Comparison of ENCODE assay signal across 8 cellular contexts in the genomic region with DNA sequence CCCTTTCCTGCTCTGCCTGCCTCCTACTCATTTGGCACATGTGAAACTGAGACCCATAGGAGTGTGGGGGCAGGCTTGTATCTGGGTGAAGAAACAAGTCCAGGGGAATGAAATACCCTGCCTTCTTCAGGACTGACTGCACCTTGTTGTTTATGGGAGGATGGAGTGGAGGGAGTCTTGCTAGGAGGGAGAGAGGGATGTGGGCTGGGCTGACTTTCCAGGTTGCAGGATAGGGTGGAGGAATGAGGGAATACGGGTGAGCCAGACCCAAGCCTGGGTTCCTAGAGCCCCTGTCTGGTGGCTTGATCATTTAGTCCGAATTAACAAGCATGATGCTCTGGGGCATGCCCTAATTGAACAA. TPM values are rescaled to one million over a fixed set of nuclear protein-coding genes. Genes with fewer than 3 reads are reported as not detected.
DNase-seq lines count a peak whose midpoint lies in the region; ATAC-seq and TF ChIP-seq lines count a peak whose summit lies in the region.

No MANE protein-coding gene starts in this region.

- H3K9me3 ChIP-seq in left ventricle myocardium inferior (replicated peaks) (no peaks in the 10 kb centered on the region), mucosa of rectum (ENCODE audit: control insufficient read depth in 2 of 2, low read length in 2 of 2) (no peaks in the 10 kb centered on the region)

- H3K27me3 ChIP-seq in left ventricle myocardium inferior (ENCODE audit: low read depth): no peaks in the 10 kb centered on the region
- no peaks in the 10 kb centered on the region for H3K27me3 ChIP-seq in brain microvascular endothelial cell (replicated peaks)
- no peaks in the 10 kb centered on the region for H3K27me3 ChIP-seq in mucosa of rectum (ENCODE audit: control insufficient read depth in 2 of 2, insufficient read depth in 2 of 2, low read length in 2 of 2)
- peaks cover 4% of the 10 kb centered on the region; the same call in 1 of the 2 replicates for H3K27me3 ChIP-seq in H7 (ENCODE audit: control insufficient read depth, insufficient read depth, low read length)

- DNase-seq in left ventricle myocardium inferior: peak; percentile 13
- no peak for DNase-seq in Right ventricle myocardium superior
- no peak for DNase-seq in brain microvascular endothelial cell
- no peak for DNase-seq in H7
- DNase-seq in NCI-H1930 (lab: John Stamatoyannopoulos, UW): no peak

- no peak for ATAC-seq in Right ventricle myocardium superior (ENCODE audit: poor library complexity)
- no peak for ATAC-seq in GM21529 (IDR thresholded peaks at IDR 0.05; ENCODE audit: unreplicated experiment)
- no peak for ATAC-seq in GM19397 (IDR thresholded peaks at IDR 0.05; ENCODE audit: unreplicated experiment)

- in situ Hi-C loops in brain microvascular endothelial cell (cut with HindIII; ENCODE audit: low pct_ligation_motif_present, low sequenced_read_pairs): no loop called here

- H3K4me3 ChIP-seq in left ventricle myocardium inferior (peak overlapping the region; percentile 90), brain microvascular endothelial cell (ENCODE audit: low read depth, low read length) (peak overlapping the region; percentile 87), mucosa of rectum (ENCODE audit: low read length in 2 of 2) (peak overlapping the region; percentile 17 to 43), H7 (ENCODE audit: insufficient read depth, low read depth, low read length) (no peak overlapping the region; the same call in 1 of the 2 replicates)

- H3K4me1 ChIP-seq in left ventricle myocardium inferior: peaks cover 99% of the 10 kb centered on the region
- peaks cover 53 to 57% of the 10 kb centered on the region in 2 donors for H3K4me1 ChIP-seq in mucosa of rectum (ENCODE audit: control insufficient read depth in 2 of 2, insufficient read depth in 2 of 2, low read length in 2 of 2)

- H3K27ac ChIP-seq in left ventricle myocardium inferior (replicated peaks): peak overlapping the region; percentile 91
- peak overlapping the region; percentile 91 for H3K27ac ChIP-seq in brain microvascular endothelial cell
- H3K27ac ChIP-seq in mucosa of rectum (ENCODE audit: low read depth in 2 of 2, low read length in 2 of 2): peak overlapping the region; percentile 81 to 82

- H3K9ac ChIP-seq in mucosa of rectum (ENCODE audit: low read depth in 1 of 2, low read length in 2 of 2): peak overlapping the region in 1 of 2 donors; percentile 5

- intact Hi-C loops in left ventricle myocardium inferior (cut with micrococcal nuclease): no loop called here
- intact Hi-C loops in Right ventricle myocardium superior (cut with DNase I): no loop called here

- TF ChIP-seq CTCF in left ventricle myocardium inferior (IDR thresholded peaks at IDR 0.05; ENCODE audit: borderline replicate concordance): no peak
- no peak for TF ChIP-seq CTCF in brain microvascular endothelial cell (IDR thresholded peaks at IDR 0.05; ENCODE audit: low read depth, low read length, missing control alignments)

- H3K36me3 ChIP-seq in left ventricle myocardium inferior (no peaks in the 10 kb centered on the region), brain microvascular endothelial cell (replicated peaks) (no peaks in the 10 kb centered on the region), mucosa of rectum (ENCODE audit: control insufficient read depth in 2 of 2, insufficient read depth in 2 of 2, low read length in 2 of 2) (no peaks in the 10 kb centered on the region), H7 (replicated peaks; ENCODE audit: control insufficient read depth, insufficient read depth, low read length) (no peaks in the 10 kb centered on the region)

RNA-seq across cellular contexts. Expression of a gene that starts 3.3 kb away (rescaled TPM):
- total RNA-seq in left ventricle myocardium inferior (56.9 TPM), Right ventricle myocardium superior (67.3 TPM)
- total RNA-seq in H7 (2014; rRNA removed; shearing (Covaris generic)): 150 and 154 TPM in 2 replicates
